In the genomic region with DNA sequence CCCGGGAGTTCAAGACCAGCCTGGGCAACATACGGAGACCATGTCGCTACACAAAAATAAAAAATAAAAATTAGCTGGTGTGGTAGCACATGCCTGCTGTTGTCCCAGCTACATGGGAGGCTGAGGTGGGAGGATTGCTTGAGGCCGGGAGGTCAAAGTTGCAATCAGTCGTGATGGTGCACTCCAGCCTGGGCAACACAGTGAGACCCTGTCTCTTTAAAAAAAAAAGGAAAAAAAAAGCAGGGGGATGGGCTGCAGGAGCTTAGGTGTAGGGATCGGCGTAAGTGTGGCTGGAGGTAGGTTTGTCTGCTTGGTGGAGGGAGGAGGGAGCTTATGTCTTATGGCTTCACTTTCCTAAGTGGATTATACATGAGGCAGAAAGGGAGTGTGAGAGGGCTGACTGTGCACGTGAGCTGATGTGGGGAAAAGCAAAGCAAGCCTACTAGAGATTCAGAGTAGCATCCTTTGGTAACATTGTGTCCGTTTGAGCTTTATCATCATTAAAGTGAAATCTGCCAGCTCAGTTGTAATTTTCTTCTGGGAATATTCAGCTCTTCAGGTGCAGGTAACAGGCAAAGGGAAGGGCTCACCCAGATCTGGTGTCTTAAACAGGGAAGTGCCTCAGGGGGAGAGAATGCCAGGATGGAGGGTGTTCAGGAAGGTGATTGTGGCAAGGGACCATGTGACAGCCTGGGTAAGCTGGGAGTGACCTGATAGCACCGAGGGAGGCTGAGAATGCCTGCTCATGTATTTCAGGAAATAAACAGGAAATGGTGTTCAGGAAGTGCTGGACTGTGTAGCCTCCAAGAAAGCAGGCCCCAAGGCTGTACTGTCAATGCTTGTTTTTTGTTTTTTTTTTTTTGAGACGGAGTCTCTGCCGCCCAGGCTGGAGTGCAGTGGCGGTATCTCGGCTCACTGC, we compare ENCODE assay signal across 1 cellular context.
TF ChIP-seq lines count a peak whose summit lies in the region.

No MANE protein-coding gene starts in this region.

TF ChIP-seq in K562, 482 proteins besides CTCF, POLR2A, EP300 and RAD21 (continues in another document):
- no peak for TF ChIP-seq RBFOX2 (IDR thresholded peaks at IDR 0.05; ENCODE audit: low read depth, low read length)
- TF ChIP-seq ZZZ3 (IDR thresholded peaks at IDR 0.05), result no peak
- TF ChIP-seq NFE2L1 (tag; IDR thresholded peaks at IDR 0.05; ENCODE audit: borderline replicate concordance, low read depth), result no peak
- no peak for TF ChIP-seq ZNF551 (CRISPR knock-in tag; IDR thresholded peaks at IDR 0.05)
- TF ChIP-seq ZC3H4 (CRISPR knock-in tag; IDR thresholded peaks at IDR 0.05; ENCODE audit: borderline replicate concordance), result no peak
- TF ChIP-seq, protein P1, sequence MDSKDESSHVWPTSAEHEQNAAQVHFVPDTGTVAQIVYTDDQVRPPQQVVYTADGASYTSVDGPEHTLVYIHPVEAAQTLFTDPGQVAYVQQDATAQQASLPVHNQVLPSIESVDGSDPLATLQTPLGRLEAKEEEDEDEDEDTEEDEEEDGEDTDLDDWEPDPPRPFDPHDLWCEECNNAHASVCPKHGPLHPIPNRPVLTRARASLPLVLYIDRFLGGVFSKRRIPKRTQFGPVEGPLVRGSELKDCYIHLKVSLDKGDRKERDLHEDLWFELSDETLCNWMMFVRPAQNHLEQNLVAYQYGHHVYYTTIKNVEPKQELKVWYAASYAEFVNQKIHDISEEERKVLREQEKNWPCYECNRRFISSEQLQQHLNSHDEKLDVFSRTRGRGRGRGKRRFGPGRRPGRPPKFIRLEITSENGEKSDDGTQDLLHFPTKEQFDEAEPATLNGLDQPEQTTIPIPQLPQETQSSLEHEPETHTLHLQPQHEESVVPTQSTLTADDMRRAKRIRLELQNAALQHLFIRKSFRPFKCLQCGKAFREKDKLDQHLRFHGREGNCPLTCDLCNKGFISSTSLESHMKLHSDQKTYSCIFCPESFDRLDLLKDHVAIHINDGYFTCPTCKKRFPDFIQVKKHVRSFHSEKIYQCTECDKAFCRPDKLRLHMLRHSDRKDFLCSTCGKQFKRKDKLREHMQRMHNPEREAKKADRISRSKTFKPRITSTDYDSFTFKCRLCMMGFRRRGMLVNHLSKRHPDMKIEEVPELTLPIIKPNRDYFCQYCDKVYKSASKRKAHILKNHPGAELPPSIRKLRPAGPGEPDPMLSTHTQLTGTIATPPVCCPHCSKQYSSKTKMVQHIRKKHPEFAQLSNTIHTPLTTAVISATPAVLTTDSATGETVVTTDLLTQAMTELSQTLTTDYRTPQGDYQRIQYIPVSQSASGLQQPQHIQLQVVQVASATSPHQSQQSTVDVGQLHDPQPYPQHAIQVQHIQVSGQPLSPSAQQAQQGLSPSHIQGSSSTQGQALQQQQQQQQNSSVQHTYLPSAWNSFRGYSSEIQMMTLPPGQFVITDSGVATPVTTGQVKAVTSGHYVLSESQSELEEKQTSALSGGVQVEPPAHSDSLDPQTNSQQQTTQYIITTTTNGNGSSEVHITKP (IDR thresholded peaks at IDR 0.05; ENCODE audit: partially characterized antibody), result no peak
- TF ChIP-seq ZNF431 (CRISPR knock-in tag; IDR thresholded peaks at IDR 0.05), result no peak
- TF ChIP-seq, protein P2, sequence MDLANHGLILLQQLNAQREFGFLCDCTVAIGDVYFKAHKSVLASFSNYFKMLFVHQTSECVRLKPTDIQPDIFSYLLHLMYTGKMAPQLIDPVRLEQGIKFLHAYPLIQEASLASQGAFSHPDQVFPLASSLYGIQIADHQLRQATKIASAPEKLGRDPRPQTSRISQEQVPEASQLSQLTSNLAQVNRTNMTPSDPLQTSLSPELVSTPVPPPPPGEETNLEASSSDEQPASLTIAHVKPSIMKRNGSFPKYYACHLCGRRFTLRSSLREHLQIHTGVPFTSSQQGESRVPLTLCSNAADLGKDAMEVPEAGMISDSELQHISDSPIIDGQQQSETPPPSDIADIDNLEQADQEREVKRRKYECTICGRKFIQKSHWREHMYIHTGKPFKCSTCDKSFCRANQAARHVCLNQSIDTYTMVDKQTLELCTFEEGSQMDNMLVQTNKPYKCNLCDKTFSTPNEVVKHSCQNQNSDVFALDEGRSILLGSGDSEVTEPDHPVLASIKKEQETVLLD (IDR thresholded peaks at IDR 0.05), result no peak
- TF ChIP-seq CBX2 (IDR thresholded peaks at IDR 0.05; ENCODE audit: insufficient read depth, low read length, poor library complexity, severe bottlenecking), result no peak
- TF ChIP-seq ZNF347 (CRISPR knock-in tag; IDR thresholded peaks at IDR 0.05; ENCODE audit: low read depth), result no peak
- TF ChIP-seq, protein P3, sequence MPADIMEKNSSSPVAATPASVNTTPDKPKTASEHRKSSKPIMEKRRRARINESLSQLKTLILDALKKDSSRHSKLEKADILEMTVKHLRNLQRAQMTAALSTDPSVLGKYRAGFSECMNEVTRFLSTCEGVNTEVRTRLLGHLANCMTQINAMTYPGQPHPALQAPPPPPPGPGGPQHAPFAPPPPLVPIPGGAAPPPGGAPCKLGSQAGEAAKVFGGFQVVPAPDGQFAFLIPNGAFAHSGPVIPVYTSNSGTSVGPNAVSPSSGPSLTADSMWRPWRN (IDR thresholded peaks at IDR 0.05; ENCODE audit: low read depth), result no peak
- TF ChIP-seq ELF1 (tag; IDR thresholded peaks at IDR 0.05), result peak; percentile 80
- no peak for TF ChIP-seq KAT8 (IDR thresholded peaks at IDR 0.05; ENCODE audit: low read depth)
- TF ChIP-seq NFE2 (IDR thresholded peaks at IDR 0.05; ENCODE audit: low read depth), result 0 out of 2 replicates have a peak, but pooled peaks have one; percentile 11
- TF ChIP-seq, protein P4, sequence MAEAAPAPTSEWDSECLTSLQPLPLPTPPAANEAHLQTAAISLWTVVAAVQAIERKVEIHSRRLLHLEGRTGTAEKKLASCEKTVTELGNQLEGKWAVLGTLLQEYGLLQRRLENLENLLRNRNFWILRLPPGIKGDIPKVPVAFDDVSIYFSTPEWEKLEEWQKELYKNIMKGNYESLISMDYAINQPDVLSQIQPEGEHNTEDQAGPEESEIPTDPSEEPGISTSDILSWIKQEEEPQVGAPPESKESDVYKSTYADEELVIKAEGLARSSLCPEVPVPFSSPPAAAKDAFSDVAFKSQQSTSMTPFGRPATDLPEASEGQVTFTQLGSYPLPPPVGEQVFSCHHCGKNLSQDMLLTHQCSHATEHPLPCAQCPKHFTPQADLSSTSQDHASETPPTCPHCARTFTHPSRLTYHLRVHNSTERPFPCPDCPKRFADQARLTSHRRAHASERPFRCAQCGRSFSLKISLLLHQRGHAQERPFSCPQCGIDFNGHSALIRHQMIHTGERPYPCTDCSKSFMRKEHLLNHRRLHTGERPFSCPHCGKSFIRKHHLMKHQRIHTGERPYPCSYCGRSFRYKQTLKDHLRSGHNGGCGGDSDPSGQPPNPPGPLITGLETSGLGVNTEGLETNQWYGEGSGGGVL (CRISPR knock-in tag; IDR thresholded peaks at IDR 0.05), result no peak
- no peak for TF ChIP-seq TGIF2 (CRISPR knock-in tag; IDR thresholded peaks at IDR 0.05)
- TF ChIP-seq NCOA4 (IDR thresholded peaks at IDR 0.05; ENCODE audit: partially characterized antibody), result no peak
- TF ChIP-seq ILF3 (IDR thresholded peaks at IDR 0.05; ENCODE audit: borderline replicate concordance), result no peak
- no peak for TF ChIP-seq POLR2AphosphoS5 (IDR thresholded peaks at IDR 0.05; ENCODE audit: control insufficient read depth, insufficient read depth, low read depth, low read length)
- no peak for TF ChIP-seq ZNF23 (CRISPR knock-in tag; IDR thresholded peaks at IDR 0.05)
- TF ChIP-seq, protein P5, sequence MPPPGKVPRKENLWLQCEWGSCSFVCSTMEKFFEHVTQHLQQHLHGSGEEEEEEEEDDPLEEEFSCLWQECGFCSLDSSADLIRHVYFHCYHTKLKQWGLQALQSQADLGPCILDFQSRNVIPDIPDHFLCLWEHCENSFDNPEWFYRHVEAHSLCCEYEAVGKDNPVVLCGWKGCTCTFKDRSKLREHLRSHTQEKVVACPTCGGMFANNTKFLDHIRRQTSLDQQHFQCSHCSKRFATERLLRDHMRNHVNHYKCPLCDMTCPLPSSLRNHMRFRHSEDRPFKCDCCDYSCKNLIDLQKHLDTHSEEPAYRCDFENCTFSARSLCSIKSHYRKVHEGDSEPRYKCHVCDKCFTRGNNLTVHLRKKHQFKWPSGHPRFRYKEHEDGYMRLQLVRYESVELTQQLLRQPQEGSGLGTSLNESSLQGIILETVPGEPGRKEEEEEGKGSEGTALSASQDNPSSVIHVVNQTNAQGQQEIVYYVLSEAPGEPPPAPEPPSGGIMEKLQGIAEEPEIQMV (tag; conservative IDR thresholded peaks at IDR 0.05; ENCODE audit: low read depth), result no peak
- TF ChIP-seq, protein P6, sequence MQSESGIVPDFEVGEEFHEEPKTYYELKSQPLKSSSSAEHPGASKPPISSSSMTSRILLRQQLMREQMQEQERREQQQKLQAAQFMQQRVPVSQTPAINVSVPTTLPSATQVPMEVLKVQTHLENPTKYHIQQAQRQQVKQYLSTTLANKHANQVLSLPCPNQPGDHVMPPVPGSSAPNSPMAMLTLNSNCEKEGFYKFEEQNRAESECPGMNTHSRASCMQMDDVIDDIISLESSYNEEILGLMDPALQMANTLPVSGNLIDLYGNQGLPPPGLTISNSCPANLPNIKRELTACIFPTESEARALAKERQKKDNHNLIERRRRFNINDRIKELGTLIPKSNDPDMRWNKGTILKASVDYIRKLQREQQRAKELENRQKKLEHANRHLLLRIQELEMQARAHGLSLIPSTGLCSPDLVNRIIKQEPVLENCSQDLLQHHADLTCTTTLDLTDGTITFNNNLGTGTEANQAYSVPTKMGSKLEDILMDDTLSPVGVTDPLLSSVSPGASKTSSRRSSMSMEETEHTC (IDR thresholded peaks at IDR 0.05), result no peak
- TF ChIP-seq, protein P7, sequence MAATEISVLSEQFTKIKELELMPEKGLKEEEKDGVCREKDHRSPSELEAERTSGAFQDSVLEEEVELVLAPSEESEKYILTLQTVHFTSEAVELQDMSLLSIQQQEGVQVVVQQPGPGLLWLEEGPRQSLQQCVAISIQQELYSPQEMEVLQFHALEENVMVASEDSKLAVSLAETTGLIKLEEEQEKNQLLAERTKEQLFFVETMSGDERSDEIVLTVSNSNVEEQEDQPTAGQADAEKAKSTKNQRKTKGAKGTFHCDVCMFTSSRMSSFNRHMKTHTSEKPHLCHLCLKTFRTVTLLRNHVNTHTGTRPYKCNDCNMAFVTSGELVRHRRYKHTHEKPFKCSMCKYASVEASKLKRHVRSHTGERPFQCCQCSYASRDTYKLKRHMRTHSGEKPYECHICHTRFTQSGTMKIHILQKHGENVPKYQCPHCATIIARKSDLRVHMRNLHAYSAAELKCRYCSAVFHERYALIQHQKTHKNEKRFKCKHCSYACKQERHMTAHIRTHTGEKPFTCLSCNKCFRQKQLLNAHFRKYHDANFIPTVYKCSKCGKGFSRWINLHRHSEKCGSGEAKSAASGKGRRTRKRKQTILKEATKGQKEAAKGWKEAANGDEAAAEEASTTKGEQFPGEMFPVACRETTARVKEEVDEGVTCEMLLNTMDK (IDR thresholded peaks at IDR 0.05; ENCODE audit: borderline replicate concordance, insufficient read depth, low read depth, low read length, poor library complexity, severe bottlenecking), result no peak
- TF ChIP-seq THRAP3 (IDR thresholded peaks at IDR 0.05; ENCODE audit: borderline replicate concordance), result no peak
- 0 out of 2 replicates have a peak, but pooled peaks have one; percentile 19 for TF ChIP-seq SMAD4 (CRISPR knock-in tag; conservative IDR thresholded peaks at IDR 0.05)
- TF ChIP-seq ZNF274 (IDR thresholded peaks at IDR 0.05; ENCODE audit: borderline replicate concordance, low read depth, low read length), result no peak
- TF ChIP-seq ZNF146 (CRISPR knock-in tag; IDR thresholded peaks at IDR 0.05; ENCODE audit: unreplicated experiment), result no peak
- no peak for TF ChIP-seq ZNF766 (CRISPR knock-in tag; conservative IDR thresholded peaks at IDR 0.05)
- TF ChIP-seq FOXK2 (conservative IDR thresholded peaks at IDR 0.05 in 1 of 2, IDR thresholded peaks at IDR 0.05 in 1 of 2; ENCODE audit: low read depth in 2 of 2), result peak; percentile 76 to 88
- TF ChIP-seq RCOR1 (IDR thresholded peaks at IDR 0.05; ENCODE audit: borderline replicate concordance in 1 of 2, low read depth in 2 of 2, low read length in 2 of 2), result peak in 1 of 2 experiments; percentile 31; a peak in 1 of 4 replicates
- TF ChIP-seq ZNF408 (CRISPR knock-in tag; IDR thresholded peaks at IDR 0.05; ENCODE audit: low read depth), result no peak
- TF ChIP-seq IRF2 (CRISPR knock-in tag; IDR thresholded peaks at IDR 0.05), result no peak
- TF ChIP-seq ZNF507 (tag; conservative IDR thresholded peaks at IDR 0.05), result no peak
- TF ChIP-seq ZNF583 (CRISPR knock-in tag; IDR thresholded peaks at IDR 0.05), result no peak
- TF ChIP-seq, protein P8, sequence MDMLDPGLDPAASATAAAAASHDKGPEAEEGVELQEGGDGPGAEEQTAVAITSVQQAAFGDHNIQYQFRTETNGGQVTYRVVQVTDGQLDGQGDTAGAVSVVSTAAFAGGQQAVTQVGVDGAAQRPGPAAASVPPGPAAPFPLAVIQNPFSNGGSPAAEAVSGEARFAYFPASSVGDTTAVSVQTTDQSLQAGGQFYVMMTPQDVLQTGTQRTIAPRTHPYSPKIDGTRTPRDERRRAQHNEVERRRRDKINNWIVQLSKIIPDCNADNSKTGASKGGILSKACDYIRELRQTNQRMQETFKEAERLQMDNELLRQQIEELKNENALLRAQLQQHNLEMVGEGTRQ (CRISPR knock-in tag; IDR thresholded peaks at IDR 0.05), result no peak
- no peak for TF ChIP-seq ZNF140 (CRISPR knock-in tag; IDR thresholded peaks at IDR 0.05)
- TF ChIP-seq, protein P9, sequence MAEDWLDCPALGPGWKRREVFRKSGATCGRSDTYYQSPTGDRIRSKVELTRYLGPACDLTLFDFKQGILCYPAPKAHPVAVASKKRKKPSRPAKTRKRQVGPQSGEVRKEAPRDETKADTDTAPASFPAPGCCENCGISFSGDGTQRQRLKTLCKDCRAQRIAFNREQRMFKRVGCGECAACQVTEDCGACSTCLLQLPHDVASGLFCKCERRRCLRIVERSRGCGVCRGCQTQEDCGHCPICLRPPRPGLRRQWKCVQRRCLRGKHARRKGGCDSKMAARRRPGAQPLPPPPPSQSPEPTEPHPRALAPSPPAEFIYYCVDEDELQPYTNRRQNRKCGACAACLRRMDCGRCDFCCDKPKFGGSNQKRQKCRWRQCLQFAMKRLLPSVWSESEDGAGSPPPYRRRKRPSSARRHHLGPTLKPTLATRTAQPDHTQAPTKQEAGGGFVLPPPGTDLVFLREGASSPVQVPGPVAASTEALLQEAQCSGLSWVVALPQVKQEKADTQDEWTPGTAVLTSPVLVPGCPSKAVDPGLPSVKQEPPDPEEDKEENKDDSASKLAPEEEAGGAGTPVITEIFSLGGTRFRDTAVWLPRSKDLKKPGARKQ (CRISPR knock-in tag; IDR thresholded peaks at IDR 0.05), result no peak
- TF ChIP-seq, protein P10, sequence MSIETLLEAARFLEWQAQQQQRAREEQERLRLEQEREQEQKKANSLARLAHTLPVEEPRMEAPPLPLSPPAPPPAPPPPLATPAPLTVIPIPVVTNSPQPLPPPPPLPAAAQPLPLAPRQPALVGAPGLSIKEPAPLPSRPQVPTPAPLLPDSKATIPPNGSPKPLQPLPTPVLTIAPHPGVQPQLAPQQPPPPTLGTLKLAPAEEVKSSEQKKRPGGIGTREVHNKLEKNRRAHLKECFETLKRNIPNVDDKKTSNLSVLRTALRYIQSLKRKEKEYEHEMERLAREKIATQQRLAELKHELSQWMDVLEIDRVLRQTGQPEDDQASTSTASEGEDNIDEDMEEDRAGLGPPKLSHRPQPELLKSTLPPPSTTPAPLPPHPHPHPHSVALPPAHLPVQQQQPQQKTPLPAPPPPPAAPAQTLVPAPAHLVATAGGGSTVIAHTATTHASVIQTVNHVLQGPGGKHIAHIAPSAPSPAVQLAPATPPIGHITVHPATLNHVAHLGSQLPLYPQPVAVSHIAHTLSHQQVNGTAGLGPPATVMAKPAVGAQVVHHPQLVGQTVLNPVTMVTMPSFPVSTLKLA (conservative IDR thresholded peaks at IDR 0.05), result no peak
- no peak for TF ChIP-seq HNRNPUL1 (IDR thresholded peaks at IDR 0.05; ENCODE audit: low read length)
